Comparison of ENCODE assay signal across 2 cellular contexts in genomic region chr3:23984934-23985333, GRCh38.
TF ChIP-seq lines count a peak whose summit lies in the region.

No MANE protein-coding gene starts in this region.

TF ChIP-seq in HepG2, 621 proteins besides CTCF, POLR2A, EP300 and RAD21:
- no peak for TF ChIP-seq ZNF768 (CRISPR knock-in tag; IDR thresholded peaks at IDR 0.05)
- TF ChIP-seq NFE2L2 (IDR thresholded peaks at IDR 0.05; ENCODE audit: low read length): peak; percentile 53; the same call in 1 of the 2 replicates

TF ChIP-seq in IMR-90, 13 proteins besides CTCF, POLR2A, EP300 and RAD21:
- TF ChIP-seq RFX5 (IDR thresholded peaks at IDR 0.05; ENCODE audit: low read depth, low read length): no peak
- no peak for TF ChIP-seq BHLHE40 (IDR thresholded peaks at IDR 0.05; ENCODE audit: low read depth, low read length)
- no peak for TF ChIP-seq RCOR1 (IDR thresholded peaks at IDR 0.05; ENCODE audit: insufficient replicate concordance, low read length)
- peak; percentile 53; the same call in 1 of the 2 replicates for TF ChIP-seq NFE2L2 (IDR thresholded peaks at IDR 0.05; ENCODE audit: low read depth, low read length)
- no peak for TF ChIP-seq CEBPB (IDR thresholded peaks at IDR 0.05; ENCODE audit: low read depth, low read length)
- no peak for TF ChIP-seq MAFK (IDR thresholded peaks at IDR 0.05; ENCODE audit: low read depth, low read length)
- no peak for TF ChIP-seq ELK1 (IDR thresholded peaks at IDR 0.05; ENCODE audit: borderline replicate concordance, low read depth, low read length)
